ENCODE assay signal across 1 cellular context in the genomic region with DNA sequence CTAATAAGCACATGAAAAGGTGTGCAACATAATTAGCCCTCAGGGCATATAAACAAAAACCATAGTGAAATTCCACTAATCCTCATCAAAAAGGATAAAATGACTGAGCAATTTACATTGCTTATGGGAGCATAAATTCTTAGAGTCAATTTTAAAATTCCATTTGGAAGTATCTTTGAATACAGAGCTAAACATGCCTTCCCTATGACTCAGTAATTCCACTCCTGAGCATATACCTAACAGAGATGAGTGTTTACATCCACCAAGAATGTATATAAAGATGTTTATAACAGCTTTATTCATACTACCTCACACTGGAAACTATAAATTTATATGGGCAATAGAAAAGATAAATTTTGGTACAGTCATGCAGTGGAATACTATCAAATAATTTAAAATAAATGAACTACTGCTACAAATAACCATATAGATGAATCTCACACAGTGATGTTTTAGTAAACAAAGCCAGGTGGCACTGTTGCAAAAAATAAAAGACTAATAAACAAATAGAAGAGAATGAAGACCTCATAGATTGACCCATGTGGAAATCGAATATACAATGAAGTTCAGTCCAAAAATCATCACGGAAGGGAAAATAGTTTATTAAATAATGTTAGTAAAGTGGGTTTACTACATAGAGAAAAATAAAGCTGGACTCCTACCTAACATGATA.
TF ChIP-seq lines count a peak whose summit lies in the region.

No MANE protein-coding gene starts in this region.

TF ChIP-seq in K562, 482 proteins besides CTCF, POLR2A, EP300 and RAD21:
- TF ChIP-seq ESRRA (IDR thresholded peaks at IDR 0.05; ENCODE audit: borderline replicate concordance, low read depth) (no peak), CHCHD3 (CRISPR knock-in tag; IDR thresholded peaks at IDR 0.05) (no peak), CXXC5 (CRISPR knock-in tag; IDR thresholded peaks at IDR 0.05) (no peak), NEUROD1 (IDR thresholded peaks at IDR 0.05; ENCODE audit: borderline replicate concordance, low read depth, low read length, partially characterized antibody) (no peak), TARDBP (IDR thresholded peaks at IDR 0.05) (no peak), HDAC3 (IDR thresholded peaks at IDR 0.05; ENCODE audit: borderline replicate concordance, partially characterized antibody) (no peak), TBP (optimal IDR thresholded peaks at IDR 0.05; ENCODE audit: low read depth, low read length) (no peak), RBM25 (IDR thresholded peaks at IDR 0.05; ENCODE audit: low read depth, low read length, severe bottlenecking) (no peak), ASH1L (IDR thresholded peaks at IDR 0.05; ENCODE audit: borderline replicate concordance, low read depth, partially characterized antibody) (no peak), DLX4 (CRISPR knock-in tag; IDR thresholded peaks at IDR 0.05) (no peak)
- TF ChIP-seq, protein P1, sequence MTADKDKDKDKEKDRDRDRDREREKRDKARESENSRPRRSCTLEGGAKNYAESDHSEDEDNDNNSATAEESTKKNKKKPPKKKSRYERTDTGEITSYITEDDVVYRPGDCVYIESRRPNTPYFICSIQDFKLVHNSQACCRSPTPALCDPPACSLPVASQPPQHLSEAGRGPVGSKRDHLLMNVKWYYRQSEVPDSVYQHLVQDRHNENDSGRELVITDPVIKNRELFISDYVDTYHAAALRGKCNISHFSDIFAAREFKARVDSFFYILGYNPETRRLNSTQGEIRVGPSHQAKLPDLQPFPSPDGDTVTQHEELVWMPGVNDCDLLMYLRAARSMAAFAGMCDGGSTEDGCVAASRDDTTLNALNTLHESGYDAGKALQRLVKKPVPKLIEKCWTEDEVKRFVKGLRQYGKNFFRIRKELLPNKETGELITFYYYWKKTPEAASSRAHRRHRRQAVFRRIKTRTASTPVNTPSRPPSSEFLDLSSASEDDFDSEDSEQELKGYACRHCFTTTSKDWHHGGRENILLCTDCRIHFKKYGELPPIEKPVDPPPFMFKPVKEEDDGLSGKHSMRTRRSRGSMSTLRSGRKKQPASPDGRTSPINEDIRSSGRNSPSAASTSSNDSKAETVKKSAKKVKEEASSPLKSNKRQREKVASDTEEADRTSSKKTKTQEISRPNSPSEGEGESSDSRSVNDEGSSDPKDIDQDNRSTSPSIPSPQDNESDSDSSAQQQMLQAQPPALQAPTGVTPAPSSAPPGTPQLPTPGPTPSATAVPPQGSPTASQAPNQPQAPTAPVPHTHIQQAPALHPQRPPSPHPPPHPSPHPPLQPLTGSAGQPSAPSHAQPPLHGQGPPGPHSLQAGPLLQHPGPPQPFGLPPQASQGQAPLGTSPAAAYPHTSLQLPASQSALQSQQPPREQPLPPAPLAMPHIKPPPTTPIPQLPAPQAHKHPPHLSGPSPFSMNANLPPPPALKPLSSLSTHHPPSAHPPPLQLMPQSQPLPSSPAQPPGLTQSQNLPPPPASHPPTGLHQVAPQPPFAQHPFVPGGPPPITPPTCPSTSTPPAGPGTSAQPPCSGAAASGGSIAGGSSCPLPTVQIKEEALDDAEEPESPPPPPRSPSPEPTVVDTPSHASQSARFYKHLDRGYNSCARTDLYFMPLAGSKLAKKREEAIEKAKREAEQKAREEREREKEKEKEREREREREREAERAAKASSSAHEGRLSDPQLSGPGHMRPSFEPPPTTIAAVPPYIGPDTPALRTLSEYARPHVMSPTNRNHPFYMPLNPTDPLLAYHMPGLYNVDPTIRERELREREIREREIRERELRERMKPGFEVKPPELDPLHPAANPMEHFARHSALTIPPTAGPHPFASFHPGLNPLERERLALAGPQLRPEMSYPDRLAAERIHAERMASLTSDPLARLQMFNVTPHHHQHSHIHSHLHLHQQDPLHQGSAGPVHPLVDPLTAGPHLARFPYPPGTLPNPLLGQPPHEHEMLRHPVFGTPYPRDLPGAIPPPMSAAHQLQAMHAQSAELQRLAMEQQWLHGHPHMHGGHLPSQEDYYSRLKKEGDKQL (CRISPR knock-in tag; IDR thresholded peaks at IDR 0.05; ENCODE audit: borderline replicate concordance) = no peak
